8 cellular contexts compared by ENCODE assay signal in the genomic region with DNA sequence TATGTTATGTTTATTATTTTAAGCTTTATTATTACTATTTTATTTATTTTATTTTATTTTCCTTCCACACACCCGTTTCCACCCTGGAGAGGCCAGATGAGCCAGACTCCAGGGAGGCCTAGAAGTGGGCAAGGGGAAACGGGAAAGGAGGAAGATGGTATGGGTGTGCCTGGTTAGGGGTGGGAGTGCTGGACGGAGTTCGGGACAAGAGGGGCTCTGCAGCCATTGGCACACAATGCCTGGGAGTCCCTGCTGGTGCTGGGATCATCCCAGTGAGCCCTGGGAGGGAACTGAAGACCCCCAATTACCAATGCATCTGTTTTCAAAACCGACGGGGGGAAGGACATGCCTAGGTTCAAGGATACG. TPM values are rescaled to one million over a fixed set of nuclear protein-coding genes. Genes with fewer than 3 reads are reported as not detected.
DNase-seq lines count a peak whose midpoint lies in the region; ATAC-seq and TF ChIP-seq lines count a peak whose summit lies in the region.

No MANE protein-coding gene starts in this region.

- H3K27ac Mint-ChIP-seq in T-helper 1 cell treated with Interleukin-12 subunit alpha and Interleukin-12 subunit beta and Interleukin-4 antibody, amounts not matched to agents 30 μg/mL and 1 μg/mL, for 36 hours = peak overlapping the region; percentile 98
- H3K27ac Mint-ChIP-seq in activated naive CD8-positive, alpha-beta T cell treated with anti-CD3 and anti-CD28 coated beads, Interleukin-2, amount 10 ng/mL, durations not matched to agents 7 days and 5 days = peak overlapping the region; percentile 98

- no peaks in the 10 kb centered on the region for H3K9me3 ChIP-seq in suprapubic skin

- TF ChIP-seq EP300 in suprapubic skin (IDR thresholded peaks at IDR 0.05) = no peak

- peak overlapping the region; percentile 96 for H3K4me3 Mint-ChIP-seq in T-helper 1 cell treated with Interleukin-12 subunit alpha and Interleukin-12 subunit beta and Interleukin-4 antibody, amounts not matched to agents 30 μg/mL and 1 μg/mL, for 36 hours
- peak overlapping the region; percentile 97 for H3K4me3 Mint-ChIP-seq in activated naive CD8-positive, alpha-beta T cell treated with anti-CD3 and anti-CD28 coated beads, Interleukin-2, amount 10 ng/mL, durations not matched to agents 7 days and 5 days

- no peaks in the 10 kb centered on the region for H3K36me3 ChIP-seq in kidney epithelial cell (ENCODE audit: control insufficient read depth, insufficient read depth, low read length)
- peaks cover 5% of the 10 kb centered on the region for H3K36me3 ChIP-seq in suprapubic skin

- TF ChIP-seq CTCF in kidney epithelial cell (IDR thresholded peaks at IDR 0.05; ENCODE audit: insufficient read depth, low read length, poor library complexity, severe bottlenecking) (no peak), suprapubic skin (IDR thresholded peaks at IDR 0.05) (no peak)

- peak overlapping the region; percentile 45 for H3K27ac ChIP-seq in suprapubic skin

- no peak for TF ChIP-seq POLR2A in suprapubic skin (IDR thresholded peaks at IDR 0.05)

- no peaks in the 10 kb centered on the region for H3K27me3 Mint-ChIP-seq in T-helper 1 cell treated with Interleukin-12 subunit alpha and Interleukin-12 subunit beta and Interleukin-4 antibody, amounts not matched to agents 30 μg/mL and 1 μg/mL, for 36 hours (ENCODE audit: low read depth)
- H3K27me3 Mint-ChIP-seq in activated naive CD8-positive, alpha-beta T cell treated with anti-CD3 and anti-CD28 coated beads, Interleukin-2, amount 10 ng/mL, durations not matched to agents 7 days and 5 days = no peaks in the 10 kb centered on the region

- H3K4me3 ChIP-seq in kidney epithelial cell (ENCODE audit: low read depth, low read length) (peak overlapping the region; percentile 54), suprapubic skin (peak overlapping the region; percentile 66)

- POLR2A ChIA-PET in activated naive CD8-positive, alpha-beta T cell treated with anti-CD3 and anti-CD28 coated beads, Interleukin-2, amount 10 ng/mL, durations not matched to agents 7 days and 5 days (lab: Charles Lee) = interaction anchor here (0.6 to 7.4 kb wide), 22 partner anchors 8 to 477 kb away, joined by 3 to 233 read pairs (median 7); a partner anchor contains a TSS

- no peaks in the 10 kb centered on the region for H3K9me3 Mint-ChIP-seq in T-helper 1 cell treated with Interleukin-12 subunit alpha and Interleukin-12 subunit beta and Interleukin-4 antibody, amounts not matched to agents 30 μg/mL and 1 μg/mL, for 36 hours
- no peaks in the 10 kb centered on the region for H3K9me3 Mint-ChIP-seq in activated naive CD8-positive, alpha-beta T cell treated with anti-CD3 and anti-CD28 coated beads, Interleukin-2, amount 10 ng/mL, durations not matched to agents 7 days and 5 days

- H3K4me1 ChIP-seq in suprapubic skin = peaks cover 26% of the 10 kb centered on the region

- peaks cover 63% of the 10 kb centered on the region for H3K4me1 Mint-ChIP-seq in T-helper 1 cell treated with Interleukin-12 subunit alpha and Interleukin-12 subunit beta and Interleukin-4 antibody, amounts not matched to agents 30 μg/mL and 1 μg/mL, for 36 hours (ENCODE audit: low read depth)
- H3K4me1 Mint-ChIP-seq in activated naive CD8-positive, alpha-beta T cell treated with anti-CD3 and anti-CD28 coated beads, Interleukin-2, amount 10 ng/mL, durations not matched to agents 7 days and 5 days = peaks cover 67% of the 10 kb centered on the region

- WGBS in suprapubic skin = 73% methylated on average over 6 of the region's 7 CpGs

- H3K27me3 ChIP-seq in kidney epithelial cell (ENCODE audit: control insufficient read depth, insufficient read depth, low read length) (peaks cover 7% of the 10 kb centered on the region), suprapubic skin (no peaks in the 10 kb centered on the region)

- ATAC-seq in activated naive CD8-positive, alpha-beta T cell treated with anti-CD3 and anti-CD28 coated beads, Interleukin-2, amount 10 ng/mL, durations not matched to agents 7 days and 5 days (ENCODE audit: low read depth) = no peak
- ATAC-seq in GM19397 (IDR thresholded peaks at IDR 0.05; ENCODE audit: unreplicated experiment) = no peak

- H3K36me3 Mint-ChIP-seq in T-helper 1 cell treated with Interleukin-12 subunit alpha and Interleukin-12 subunit beta and Interleukin-4 antibody, amounts not matched to agents 30 μg/mL and 1 μg/mL, for 36 hours (ENCODE audit: low read depth) = peaks cover 42% of the 10 kb centered on the region
- H3K36me3 Mint-ChIP-seq in activated naive CD8-positive, alpha-beta T cell treated with anti-CD3 and anti-CD28 coated beads, Interleukin-2, amount 10 ng/mL, durations not matched to agents 7 days and 5 days = peaks cover 45% of the 10 kb centered on the region

- DNase-seq in T-helper 1 cell = no peak
- no peak for DNase-seq in activated naive CD8-positive, alpha-beta T cell treated with anti-CD3 and anti-CD28 coated beads, Interleukin-2, amount 10 ng/mL, durations not matched to agents 7 days and 5 days
- DNase-seq in kidney epithelial cell (ENCODE audit: low read depth) = no peak
- DNase-seq in suprapubic skin (ENCODE audit: low spot score in 2 of 2) = no peak
- DNase-seq in HCEC 1CT = no peak
- DNase-seq in DMS53 treated with DMSO at 0.1 percent for 48 hours (lab: John Stamatoyannopoulos, UW; ENCODE audit: unreplicated experiment) = no peak

RNA-seq across cellular contexts. Expression of a gene that starts 0.5 kb away (rescaled TPM):
- 100 to 1,000 TPM; 609 to 666 TPM for total RNA-seq in activated naive CD8-positive, alpha-beta T cell treated with anti-CD3 and anti-CD28 coated beads, Interleukin-2, amount 10 ng/mL, durations not matched to agents 7 days and 5 days
- total RNA-seq in kidney epithelial cell = 40.8 and 48.7 TPM in 2 replicates
- 10 to 100 TPM in 1 of 4 donors, 1 to 10 TPM in 3; 4.3 to 16.4 (median 8.5) TPM for total RNA-seq in suprapubic skin

Comparison
In these comparisons a context has a peak if more than half of its experiments do, and no peak if none do; other contexts are left out.
1. RNA of a gene that starts 0.5 kb away (total RNA-seq): 609 to 666 TPM in activated naive CD8-positive, alpha-beta T cell treated with anti-CD3 and anti-CD28 coated beads, Interleukin-2, amount 10 ng/mL, durations not matched to agents 7 days and 5 days; 40.8 to 48.7 TPM in kidney epithelial cell and 4.3 to 16.4 TPM in suprapubic skin; every median in the first group is over 10 times any median in the second.